10 cellular contexts compared by ENCODE assay signal in the genomic region with DNA sequence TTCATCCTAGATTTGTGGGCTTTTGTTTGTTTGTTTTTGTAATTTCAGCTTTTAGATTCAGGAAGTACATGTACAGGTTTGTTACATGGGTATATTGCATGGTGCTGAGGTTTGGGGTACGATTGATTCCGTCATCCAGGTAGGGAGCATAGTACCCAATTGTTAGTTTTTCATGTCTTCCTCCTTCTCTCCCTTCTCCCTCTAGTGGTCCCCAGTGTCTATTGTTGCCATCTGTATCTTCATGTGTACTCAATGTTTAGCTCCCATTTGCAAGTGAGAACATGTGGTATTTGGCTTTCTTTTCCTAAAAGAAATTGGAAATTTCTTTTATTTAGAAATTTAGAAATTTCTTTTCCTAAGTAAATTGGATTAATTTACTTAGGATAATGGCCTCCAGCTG. TPM values are rescaled to one million over a fixed set of nuclear protein-coding genes. Genes with fewer than 3 reads are reported as not detected.
DNase-seq lines count a peak whose midpoint lies in the region; ATAC-seq and TF ChIP-seq lines count a peak whose summit lies in the region.
"Had no signal": no experiment of that assay in that cellular context is flagged by ENCODE, and none has a peak within 500 bp of the region (broad histone marks: within the 10 kb centered on the region; RNA-seq: fewer than 3 reads in every experiment).

No MANE protein-coding gene starts in this region.

- H3F3A ChIP-seq in PC-3 (ENCODE audit: low read length, unreplicated experiment): peaks cover 3% of the 10 kb centered on the region

- peaks cover 11% of the 10 kb centered on the region for H3K4me1 Mint-ChIP-seq in type B pancreatic cell (ENCODE audit: unreplicated experiment)

- H3K4me2 ChIP-seq in PC-3 (ENCODE audit: low read length): no peak overlapping the region

- H3K9me2 ChIP-seq in PC-3 (replicated peaks; ENCODE audit: low read length): no peaks in the 10 kb centered on the region

- no peaks in the 10 kb centered on the region for H3K9me3 Mint-ChIP-seq in type B pancreatic cell
- H3K9me3 Mint-ChIP-seq: activated B cell treated with CpG ODN at 0.5 μM for 24 hours had no signal

- no peak overlapping the region for H3K27ac Mint-ChIP-seq in type B pancreatic cell
- H3K27ac Mint-ChIP-seq: activated B cell treated with CpG ODN at 0.5 μM for 24 hours had no signal

- peak; percentile 54 for TF ChIP-seq CTCF in cardiac muscle cell (IDR thresholded peaks at IDR 0.05; ENCODE audit: low read depth, low read length)
- TF ChIP-seq CTCF in PC-3 (conservative IDR thresholded peaks at IDR 0.05; ENCODE audit: low read depth, low read length): peak; percentile 69
- TF ChIP-seq CTCF in fibroblast of mammary gland (conservative IDR thresholded peaks at IDR 0.05; ENCODE audit: control insufficient read depth, insufficient read depth, low read depth, low read length): peak; percentile 49
- TF ChIP-seq CTCF in type B pancreatic cell (conservative IDR thresholded peaks at IDR 0.05): peak; percentile 68
- no peak for TF ChIP-seq CTCF in vagina (IDR thresholded peaks at IDR 0.05)

- no peaks in the 10 kb centered on the region for H3K27me3 Mint-ChIP-seq in type B pancreatic cell
- H3K27me3 Mint-ChIP-seq: activated B cell treated with CpG ODN at 0.5 μM for 24 hours had no signal

- intact Hi-C loops in cardiac septum (cut with DNase I): no loop called here
- intact Hi-C loops in PC-3 (cut with micrococcal nuclease): no loop called here
- intact Hi-C loops in vagina (cut with DNase I): no loop called here

- TF ChIP-seq POLR2A in vagina (IDR thresholded peaks at IDR 0.05): no peak

- CTCF ChIA-PET in PC-3 (lab: Charles Lee): interaction anchor here (0.6 to 1.5 kb wide), 5 partner anchors 31 to 114 kb away, joined by 3 to 24 read pairs (median 3); a partner anchor contains a TSS

- H3K36me3 Mint-ChIP-seq in type B pancreatic cell: peaks cover 19% of the 10 kb centered on the region

- no peak overlapping the region for H3K27ac ChIP-seq in cardiac muscle cell
- H3K27ac ChIP-seq in PC-3 (ENCODE audit: low read length): no peak overlapping the region
- H3K27ac ChIP-seq in vagina: no peak overlapping the region

- H2AFZ ChIP-seq in PC-3 (ENCODE audit: low read length): no peak overlapping the region

- no peak overlapping the region for H3K4me3 Mint-ChIP-seq in type B pancreatic cell
- H3K4me3 Mint-ChIP-seq: activated B cell treated with CpG ODN at 0.5 μM for 24 hours had no signal

- DNase-seq in cardiac muscle cell (ENCODE audit: low read depth in 1 of 2, low spot score in 1 of 2) (peak in 1 of 2 donors; percentile 24), cardiac septum (ENCODE audit: low spot score) (no peak), PC-3 (peak; percentile 45), fibroblast of mammary gland (ENCODE audit: low read depth) (peak; percentile 35), type B pancreatic cell (ENCODE audit: extremely low spot score, unreplicated experiment) (no peak), NCI-H1417 treated with DMSO at 0.1 percent for 48 hours (lab: John Stamatoyannopoulos, UW) (no peak), vagina (ENCODE audit: extremely low spot score in 2 of 2) (no peak)
- DNase-seq: activated B cell treated with CpG ODN at 0.5 μM for 24 hours, DMS153 had no signal

- BruUV-seq in PC-3 (replicated peaks; lab: Mats Ljungman, UMichigan): no TSS peak

- H3K9me3 ChIP-seq in cardiac muscle cell (ENCODE audit: low read depth): no peaks in the 10 kb centered on the region
- no peaks in the 10 kb centered on the region for H3K9me3 ChIP-seq in PC-3 (ENCODE audit: low read length)
- H3K9me3 ChIP-seq in vagina: no peaks in the 10 kb centered on the region

- H3K4me1 ChIP-seq in cardiac muscle cell (ENCODE audit: low read depth) (peaks cover 9% of the 10 kb centered on the region), PC-3 (ENCODE audit: insufficient read depth, low read length) (peaks cover 13% of the 10 kb centered on the region), vagina (peaks cover 10% of the 10 kb centered on the region)

- H3K4me3 ChIP-seq in cardiac muscle cell (no peak overlapping the region), PC-3 (ENCODE audit: low read length) (no peak overlapping the region), fibroblast of mammary gland (ENCODE audit: control insufficient read depth, low read depth, low read length) (no peak overlapping the region), vagina (no peak overlapping the region)

- ATAC-seq in PC-3: peak; percentile 53; the same call in 1 of the 2 replicates
- ATAC-seq in HG03378 (IDR thresholded peaks at IDR 0.05; ENCODE audit: unreplicated experiment): no peak

- peaks cover 19% of the 10 kb centered on the region; the same call in 1 of the 2 replicates for H3K79me2 ChIP-seq in PC-3 (ENCODE audit: low read length)

- peaks cover 5% of the 10 kb centered on the region; the same call in 1 of the 2 replicates for H4K20me1 ChIP-seq in PC-3 (ENCODE audit: low read length)

- POLR2A ChIA-PET in PC-3 (lab: Charles Lee; ENCODE audit: unreplicated experiment): interaction anchor here (1.0 kb wide), 1 partner anchor 114 kb away, joined by 6 read pairs; a partner anchor contains a TSS

- H3K36me3 ChIP-seq in cardiac muscle cell (peaks cover 7% of the 10 kb centered on the region), PC-3 (ENCODE audit: low read depth, low read length) (peaks cover 7% of the 10 kb centered on the region; the same call in 1 of the 2 replicates), vagina (peaks cover 0 to 10% of the 10 kb centered on the region in 2 donors)

- H3K9ac ChIP-seq in PC-3 (ENCODE audit: low read length): no peak overlapping the region

- H3K27me3 ChIP-seq in cardiac muscle cell (no peaks in the 10 kb centered on the region), PC-3 (ENCODE audit: low read length) (no peaks in the 10 kb centered on the region), vagina (no peaks in the 10 kb centered on the region)

RNA-seq across cellular contexts. Expression of a gene that starts 37.1 kb away (rescaled TPM):
- 36.5 TPM in 2 replicates for total RNA-seq in cardiac muscle cell
- 39.6 and 51.3 TPM in 2 replicates for polyA plus RNA-seq in cardiac muscle cell
- 14.8 TPM for total RNA-seq in cardiac septum
- 25.9 and 36.9 TPM in 2 replicates for total RNA-seq in PC-3 (2014; rRNA removed)
- total RNA-seq in type B pancreatic cell (ENCODE audit: low replicate concordance): 19.8 and 23.0 TPM in 2 replicates
- total RNA-seq in vagina: 33.1 TPM

RNA-seq across cellular contexts. Expression of a gene that starts 40.5 kb away (rescaled TPM):
- total RNA-seq in cardiac muscle cell (15.8 and 16.3 TPM in 2 replicates), cardiac septum (6.2 TPM), PC-3 (2014; rRNA removed) (8.2 and 8.4 TPM in 2 replicates), type B pancreatic cell (ENCODE audit: low replicate concordance) (24.1 and 25.4 TPM in 2 replicates), vagina (9.8 TPM)
- polyA plus RNA-seq in cardiac muscle cell: 7.7 and 8.1 TPM in 2 replicates

Comparison
In these comparisons a context has a peak if more than half of its experiments do, and no peak if none do; other contexts are left out.
1. DNase-seq: peak in PC-3 (single experiment) and fibroblast of mammary gland (single experiment); none in cardiac septum (single experiment), type B pancreatic cell (single experiment), NCI-H1417 treated with DMSO at 0.1 percent for 48 hours (single experiment) and vagina (0 of 2).
2. CTCF ChIP-seq: peak in cardiac muscle cell (single experiment), PC-3 (single experiment), fibroblast of mammary gland (single experiment) and type B pancreatic cell (single experiment); none in vagina (0 of 3).